ENCODE assay signal across 1 cellular context in genomic region chr6:42404494-42404893, GRCh38.
TF ChIP-seq lines count a peak whose summit lies in the region.

No MANE protein-coding gene starts in this region.

TF ChIP-seq in HepG2, 621 proteins besides CTCF, POLR2A, EP300 and RAD21:
- TF ChIP-seq ZBTB40 (IDR thresholded peaks at IDR 0.05) (no peak), ZBTB40 (CRISPR knock-in tag; IDR thresholded peaks at IDR 0.05) (no peak), ZNF773 (CRISPR knock-in tag; IDR thresholded peaks at IDR 0.05; ENCODE audit: borderline replicate concordance) (no peak), CBX1 (IDR thresholded peaks at IDR 0.05; ENCODE audit: low read depth) (no peak), IKZF1 (IDR thresholded peaks at IDR 0.05) (no peak), TCF7 (IDR thresholded peaks at IDR 0.05; ENCODE audit: low read depth) (no peak), ZNF747 (CRISPR knock-in tag; IDR thresholded peaks at IDR 0.05; ENCODE audit: borderline replicate concordance) (no peak), ZNF280B (CRISPR knock-in tag; IDR thresholded peaks at IDR 0.05; ENCODE audit: borderline replicate concordance) (no peak), MTERF4 (CRISPR knock-in tag; IDR thresholded peaks at IDR 0.05) (no peak), EEA1 (CRISPR knock-in tag; IDR thresholded peaks at IDR 0.05; ENCODE audit: borderline replicate concordance) (no peak), SAFB2 (CRISPR knock-in tag; IDR thresholded peaks at IDR 0.05; ENCODE audit: borderline replicate concordance, low read depth) (no peak), TAF1 (CRISPR knock-in tag; IDR thresholded peaks at IDR 0.05) (no peak), KLF6 (CRISPR knock-in tag; IDR thresholded peaks at IDR 0.05) (no peak), FOXO4 (CRISPR knock-in tag; conservative IDR thresholded peaks at IDR 0.05) (no peak), HHEX (CRISPR knock-in tag; IDR thresholded peaks at IDR 0.05) (no peak), FOXK1 (CRISPR knock-in tag; IDR thresholded peaks at IDR 0.05; ENCODE audit: borderline replicate concordance, low read depth) (no peak), ZMYM4 (CRISPR knock-in tag; IDR thresholded peaks at IDR 0.05) (no peak)
TF ChIP-seq in HepG2: peak in this region for 0.
